ENCODE assay signal across 8 cellular contexts in genomic region chrX:139931646-139932076, GRCh38. TPM values are rescaled to one million over a fixed set of nuclear protein-coding genes. Genes with fewer than 3 reads are reported as not detected.
DNase-seq lines count a peak whose midpoint lies in the region; ATAC-seq and TF ChIP-seq lines count a peak whose summit lies in the region.

No MANE protein-coding gene starts in this region.

- H4K20me1 ChIP-seq in BLaER1 treated with 17β-estradiol and CSF1 and Interleukin-3, amounts not matched to agents 10 nM and 100 nM: peaks cover 14 to 51% (median 40%) of the 10 kb centered on the region in 11 experiments; a peak in 19 of 22 replicates

- H3K4me3 Mint-ChIP-seq in nephron: peak overlapping the region; percentile 82 to 86 (median 86)

- intact Hi-C loops in dorsolateral prefrontal cortex (cut with DNase I): loop anchor here in 1 of 2 donors (5.0 kb wide), 1 partner anchor 1154 kb away; no protein-coding TSS in a partner anchor

- H3K4me3 ChIP-seq in BLaER1 treated with 17β-estradiol and CSF1 and Interleukin-3, amounts not matched to agents 10 nM and 100 nM: peak overlapping the region; percentile 69 to 82 (median 78)
- H3K4me3 ChIP-seq in LNCaP clone FGC (ENCODE audit: low read depth, low read length) (peak overlapping the region; percentile 51), dorsolateral prefrontal cortex (peak overlapping the region; percentile 10 to 78 (median 67))

- H3K27me3 Mint-ChIP-seq in nephron (ENCODE audit: low read depth): peaks cover 4% of the 10 kb centered on the region

- peaks cover 47 to 77% (median 58%) of the 10 kb centered on the region in 11 experiments for H3K27me3 ChIP-seq in BLaER1 treated with 17β-estradiol and CSF1 and Interleukin-3, amounts not matched to agents 10 nM and 100 nM
- peaks cover 0 to 89% (median 33%) of the 10 kb centered on the region in 45 donors for H3K27me3 ChIP-seq in dorsolateral prefrontal cortex

- no peaks in the 10 kb centered on the region for H3K36me3 ChIP-seq in BLaER1 treated with 17β-estradiol and CSF1 and Interleukin-3, amounts not matched to agents 10 nM and 100 nM

- DNase-seq in LNCaP clone FGC (ENCODE audit: low read depth) (no peak), dorsolateral prefrontal cortex (peak in 2 of 10 donors; percentile 6 to 42), NCI-H2227 (lab: John Stamatoyannopoulos, UW; ENCODE audit: unreplicated experiment) (no peak)

- no peak for TF ChIP-seq POLR2A in GM18505 (IDR thresholded peaks at IDR 0.05; ENCODE audit: borderline replicate concordance, extremely low read depth, insufficient read depth, insufficient read length)

- no peak for ATAC-seq in GM18505 (IDR thresholded peaks at IDR 0.05; ENCODE audit: unreplicated experiment)
- no peak for ATAC-seq in HG02870 (IDR thresholded peaks at IDR 0.05; ENCODE audit: unreplicated experiment)
- ATAC-seq in GM21447 (IDR thresholded peaks at IDR 0.05; ENCODE audit: unreplicated experiment): no peak

- no peaks in the 10 kb centered on the region for H3K36me3 Mint-ChIP-seq in nephron (ENCODE audit: low read depth)

- peak overlapping the region; percentile 56 to 82 (median 68) for H3K4me2 ChIP-seq in BLaER1 treated with 17β-estradiol and CSF1 and Interleukin-3, amounts not matched to agents 10 nM and 100 nM

- H3K4me1 ChIP-seq in BLaER1 treated with 17β-estradiol and CSF1 and Interleukin-3, amounts not matched to agents 10 nM and 100 nM: peaks cover 15 to 21% (median 18%) of the 10 kb centered on the region in 10 experiments; a peak in 18 of 20 replicates

- H3K27ac ChIP-seq in BLaER1 treated with 17β-estradiol and CSF1 and Interleukin-3, amounts not matched to agents 10 nM and 100 nM: peak overlapping the region; percentile 90 to 96 (median 94); a peak in 21 of 22 replicates
- peak overlapping the region in 3 of 59 donors; percentile 10 to 83 (median 59) for H3K27ac ChIP-seq in dorsolateral prefrontal cortex

- TF ChIP-seq CTCF in LNCaP clone FGC (IDR thresholded peaks at IDR 0.05; ENCODE audit: control insufficient read depth, extremely low read depth, insufficient read depth): no peak
- TF ChIP-seq CTCF in dorsolateral prefrontal cortex (IDR thresholded peaks at IDR 0.05 in 54 of 56, conservative IDR thresholded peaks at IDR 0.05 in 2 of 56; ENCODE audit: low read depth in 1 of 56, partially characterized antibody in 56 of 56): no peak
- TF ChIP-seq CTCF in nephron (IDR thresholded peaks at IDR 0.05; ENCODE audit: unreplicated experiment in 3 of 3): no peak

- H3K27ac Mint-ChIP-seq in nephron: peak overlapping the region in 2 of 3 experiments; percentile 33 to 37

- H3K9ac ChIP-seq in BLaER1 treated with 17β-estradiol and CSF1 and Interleukin-3, amounts not matched to agents 10 nM and 100 nM: peak overlapping the region; percentile 92 to 97 (median 94)

- H3K9me3 Mint-ChIP-seq in nephron: no peaks in the 10 kb centered on the region

- peaks cover 27% of the 10 kb centered on the region for H3K4me1 Mint-ChIP-seq in nephron

- H3K9me3 ChIP-seq in BLaER1 treated with 17β-estradiol and CSF1 and Interleukin-3, amounts not matched to agents 10 nM and 100 nM (replicated peaks in 1 of 11): peaks cover 0 to 17% (median 4%) of the 10 kb centered on the region in 11 experiments; a peak in 9 of 22 replicates

RNA-seq across cellular contexts. Expression of gene ATP11C, which starts 1.2 kb away (rescaled TPM):
- 10 to 100 TPM in 12 of 120 experiments, 1 to 10 TPM in 108; 3.2 to 13.8 (median 7.1) TPM for total RNA-seq in dorsolateral prefrontal cortex

RNA-seq across cellular contexts. Expression of gene CXorf66, which starts 33.7 kb away (rescaled TPM):
- total RNA-seq in dorsolateral prefrontal cortex: not detected
